ENCODE assay signal across 18 cellular contexts in the genomic region with DNA sequence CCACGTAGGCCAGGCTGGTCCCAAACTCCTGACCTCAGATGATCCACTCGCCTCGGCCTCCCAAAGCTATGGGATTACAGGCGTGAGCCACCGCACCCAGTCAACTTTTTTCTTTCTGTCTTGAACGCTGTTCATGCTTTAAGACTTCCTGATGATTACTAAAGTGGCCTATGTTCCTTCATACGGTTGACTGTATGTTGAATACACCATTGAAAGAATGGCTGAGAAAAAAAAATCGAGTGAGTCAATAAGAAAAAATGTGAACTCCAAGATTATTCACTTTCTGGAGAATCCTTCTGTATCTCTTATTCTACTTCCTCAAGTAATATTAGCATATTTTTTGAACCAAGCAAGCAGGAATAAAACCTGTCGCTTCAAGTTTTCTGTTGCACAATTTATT.
DNase-seq lines count a peak whose midpoint lies in the region; ATAC-seq and TF ChIP-seq lines count a peak whose summit lies in the region.
"Had no signal": no experiment of that assay in that cellular context is flagged by ENCODE, and none has a peak within 500 bp of the region (broad histone marks: within the 10 kb centered on the region; RNA-seq: fewer than 3 reads in every experiment).

No MANE protein-coding gene starts in this region.

- H3K9me3 ChIP-seq in CD4-positive, alpha-beta memory T cell (ENCODE audit: control insufficient read depth in 1 of 2, low read length in 2 of 2), result no peaks in the 10 kb centered on the region
- no peaks in the 10 kb centered on the region for H3K9me3 ChIP-seq in smooth muscle cell (replicated peaks; ENCODE audit: low read depth)
- H3K9me3 ChIP-seq: body of pancreas had no signal

- CTCF ChIA-PET in CD4-positive, alpha-beta memory T cell (lab: Charles Lee; ENCODE audit: partially characterized antibody), result interaction anchor here (1.8 kb wide), 1 partner anchor 12 kb away, joined by 6 read pairs; no protein-coding TSS in a partner anchor

- no peaks in the 10 kb centered on the region for H3K27me3 ChIP-seq in CD4-positive, alpha-beta memory T cell (ENCODE audit: insufficient read depth, low read length)
- no peaks in the 10 kb centered on the region for H3K27me3 ChIP-seq in foreskin keratinocyte
- H3K27me3 ChIP-seq in smooth muscle cell (ENCODE audit: low read depth), result peaks cover 7% of the 10 kb centered on the region
- H3K27me3 ChIP-seq: body of pancreas had no signal

- H3K4me3 ChIP-seq in CD4-positive, alpha-beta memory T cell (ENCODE audit: low read length in 2 of 2), result no peak overlapping the region
- no peak overlapping the region for H3K4me3 ChIP-seq in smooth muscle cell
- H3K4me3 ChIP-seq: body of pancreas, PC-9 had no signal

- no peak for ATAC-seq in activated T-helper 17 cell treated with anti-CD3 and anti-CD28 coated beads, Interleukin-2, amount 50 U/mL, for 72 hours (replicated peaks)
- ATAC-seq in foreskin keratinocyte (peak; percentile 59), HG02885 (IDR thresholded peaks at IDR 0.05; ENCODE audit: poor library complexity, unreplicated experiment) (no peak)
- ATAC-seq: body of pancreas, left colon had no signal

- H3K4me2 ChIP-seq in smooth muscle cell, result no peak overlapping the region
- H3K4me2 ChIP-seq: PC-9 had no signal

- intact Hi-C loops in CD4-positive, alpha-beta memory T cell (cut with micrococcal nuclease), result no loop called here

- H3K79me2 ChIP-seq in smooth muscle cell (ENCODE audit: low read depth), result no peaks in the 10 kb centered on the region

- peaks cover 0 to 4% (median 0%) of the 10 kb centered on the region in 8 donors for H3K9me3 Mint-ChIP-seq in CD4-positive, alpha-beta memory T cell
- no peaks in the 10 kb centered on the region for H3K9me3 Mint-ChIP-seq in activated T-helper 17 cell treated with anti-CD3 and anti-CD28 coated beads, Interleukin-2, amount 50 U/mL, for 72 hours
- H3K9me3 Mint-ChIP-seq: activated naive CD4-positive, alpha-beta T cell treated with anti-CD3 and anti-CD28 coated beads, Interleukin-2, amount 50 U/mL, for 24 hours; endodermal cell; memory B cell had no signal

- POLR2A ChIA-PET in CD4-positive, alpha-beta memory T cell (lab: Charles Lee; ENCODE audit: partially characterized antibody), result interaction anchor here (1.4 to 5.5 kb wide), 4 partner anchors 8 to 88 kb away, joined by 4 to 40 read pairs (median 10); no protein-coding TSS in a partner anchor

- peak overlapping the region; percentile 64 to 89 (median 78) for H3K27ac Mint-ChIP-seq in CD4-positive, alpha-beta memory T cell
- no peak overlapping the region for H3K27ac Mint-ChIP-seq in activated T-helper 17 cell treated with anti-CD3 and anti-CD28 coated beads, Interleukin-2, amount 50 U/mL, for 72 hours
- H3K27ac Mint-ChIP-seq: endodermal cell, memory B cell had no signal

- peaks cover 0 to 2% of the 10 kb centered on the region in 2 donors for H3K36me3 Mint-ChIP-seq in CD4-positive, alpha-beta memory T cell
- no peaks in the 10 kb centered on the region for H3K36me3 Mint-ChIP-seq in activated T-helper 17 cell treated with anti-CD3 and anti-CD28 coated beads, Interleukin-2, amount 50 U/mL, for 72 hours (ENCODE audit: low read depth)
- H3K36me3 Mint-ChIP-seq: activated naive CD4-positive, alpha-beta T cell treated with anti-CD3 and anti-CD28 coated beads, Interleukin-2, amount 50 U/mL, for 24 hours; memory B cell had no signal

- no peaks in the 10 kb centered on the region for H3K27me3 Mint-ChIP-seq in CD4-positive, alpha-beta memory T cell
- no peaks in the 10 kb centered on the region for H3K27me3 Mint-ChIP-seq in activated T-helper 17 cell treated with anti-CD3 and anti-CD28 coated beads, Interleukin-2, amount 50 U/mL, for 72 hours
- H3K27me3 Mint-ChIP-seq: activated naive CD4-positive, alpha-beta T cell treated with anti-CD3 and anti-CD28 coated beads, Interleukin-2, amount 50 U/mL, for 24 hours; memory B cell had no signal

- peaks cover 33% of the 10 kb centered on the region for H3K4me1 ChIP-seq in CD4-positive, alpha-beta memory T cell (ENCODE audit: insufficient read depth, low read length)
- peaks cover 39% of the 10 kb centered on the region for H3K4me1 ChIP-seq in foreskin keratinocyte
- H3K4me1 ChIP-seq in smooth muscle cell (ENCODE audit: low read depth), result no peaks in the 10 kb centered on the region
- H3K4me1 ChIP-seq: body of pancreas had no signal

- H4K20me1 ChIP-seq in smooth muscle cell (ENCODE audit: low read depth), result no peaks in the 10 kb centered on the region

- no peaks in the 10 kb centered on the region for H3K36me3 ChIP-seq in CD4-positive, alpha-beta memory T cell (ENCODE audit: insufficient read depth, low read length)
- H3K36me3 ChIP-seq in smooth muscle cell (ENCODE audit: low read depth), result no peaks in the 10 kb centered on the region

- peak overlapping the region in 5 of 8 donors; percentile 25 to 81 (median 68) for H3K4me3 Mint-ChIP-seq in CD4-positive, alpha-beta memory T cell
- H3K4me3 Mint-ChIP-seq in activated T-helper 17 cell treated with anti-CD3 and anti-CD28 coated beads, Interleukin-2, amount 50 U/mL, for 72 hours, result peak overlapping the region; percentile 4
- H3K4me3 Mint-ChIP-seq: endodermal cell, memory B cell had no signal

- DNase-seq in CD4-positive, alpha-beta memory T cell, result no peak
- DNase-seq in EL, result peak; percentile 26
- peak; percentile 77 to 86 for DNase-seq in foreskin keratinocyte
- no peak for DNase-seq in smooth muscle cell (lab: John Stamatoyannopoulos, UW; ENCODE audit: unreplicated experiment)
- DNase-seq in HK-2 (ENCODE audit: unreplicated experiment), result no peak
- DNase-seq: body of pancreas, DMS79 treated with DMSO at 0.1 percent for 48 hours, left colon, NCI-H1105, NCI-H2081 treated with DMSO at 0.1 percent for 48 hours, NCI-H446 treated with DMSO at 0.1 percent for 48 hours, occipital lobe, PC-9 had no signal

- WGBS in smooth muscle cell (ENCODE audit: low lambda C conversion rate), result 85% methylated on average over 9 of the region's 9 CpGs

- H2AFZ ChIP-seq in smooth muscle cell (ENCODE audit: low read depth), result no peak overlapping the region
- H2AFZ ChIP-seq: PC-9 had no signal

- H3F3A ChIP-seq in smooth muscle cell (ENCODE audit: low read depth), result no peaks in the 10 kb centered on the region

- peaks cover 31 to 54% (median 45%) of the 10 kb centered on the region in 4 donors for H3K4me1 Mint-ChIP-seq in CD4-positive, alpha-beta memory T cell
- H3K4me1 Mint-ChIP-seq in activated T-helper 17 cell treated with anti-CD3 and anti-CD28 coated beads, Interleukin-2, amount 50 U/mL, for 72 hours, result peaks cover 18% of the 10 kb centered on the region
- H3K4me1 Mint-ChIP-seq: memory B cell had no signal

- H3K27ac ChIP-seq in CD4-positive, alpha-beta memory T cell (ENCODE audit: low read depth, low read length), result no peak overlapping the region
- H3K27ac ChIP-seq in foreskin keratinocyte (no peak overlapping the region), smooth muscle cell (ENCODE audit: low read depth) (no peak overlapping the region)
- H3K27ac ChIP-seq: body of pancreas, PC-9 had no signal

- no peak for TF ChIP-seq CTCF in foreskin keratinocyte (conservative IDR thresholded peaks at IDR 0.05)
- TF ChIP-seq CTCF in smooth muscle cell (IDR thresholded peaks at IDR 0.05; ENCODE audit: borderline replicate concordance, insufficient read depth, poor library complexity, severe bottlenecking), result no peak

- no peak overlapping the region for H3K9ac ChIP-seq in smooth muscle cell (ENCODE audit: low read depth)

Comparison
In these comparisons a context has a peak if more than half of its experiments do, and no peak if none do; other contexts are left out.
1. DNase-seq: peak in EL (single experiment) and foreskin keratinocyte (2 of 2); none in CD4-positive, alpha-beta memory T cell (0 of 5), smooth muscle cell (single experiment) and HK-2 (single experiment).